8 cellular contexts compared by ENCODE assay signal in genomic region chr3:66499881-66500574, GRCh38. TPM values are rescaled to one million over a fixed set of nuclear protein-coding genes. Genes with fewer than 3 reads are reported as not detected.
DNase-seq lines count a peak whose midpoint lies in the region; ATAC-seq and TF ChIP-seq lines count a peak whose summit lies in the region.

No MANE protein-coding gene starts in this region.

- H3K27me3 Mint-ChIP-seq in immature natural killer cell (ENCODE audit: low read depth in 3 of 3): peaks cover 7 to 11% (median 8%) of the 10 kb centered on the region in 3 donors

- no peaks in the 10 kb centered on the region for H3K4me1 ChIP-seq in RWPE2 (ENCODE audit: insufficient read depth, poor library complexity, severe bottlenecking)

- peak overlapping the region; percentile 89 to 95 (median 90) for H3K4me3 Mint-ChIP-seq in immature natural killer cell

- no peaks in the 10 kb centered on the region for H3K36me3 ChIP-seq in RWPE2 (ENCODE audit: low read depth)

- H3K27ac Mint-ChIP-seq in immature natural killer cell: peak overlapping the region in 4 of 6 donors; percentile 45 to 73 (median 58)

- in situ Hi-C loops in astrocyte of the spinal cord (cut with HindIII; ENCODE audit: low sequenced_read_pairs): no loop called here

- H3K27ac ChIP-seq in RWPE2 (ENCODE audit: poor library complexity, severe bottlenecking): no peak overlapping the region

- DNase-seq in DMS 273 (lab: John Stamatoyannopoulos, UW; ENCODE audit: unreplicated experiment) (peak; percentile 64), DMS 273 treated with DMSO at 0.1 percent for 48 hours (lab: John Stamatoyannopoulos, UW) (no peak), RWPE2 (ENCODE audit: low spot score) (no peak), astrocyte of the spinal cord (ENCODE audit: low read depth, low spot score) (no peak), immature natural killer cell (peak; percentile 28 to 40 (median 30)), HuH-7.5 (ENCODE audit: low spot score) (no peak)
- peak; percentile 61 for DNase-seq in stimulated activated CD4-positive, alpha-beta T cell treated with anti-CD3 and anti-CD28 coated beads, Interleukin-15, amount 100 ng/mL, for 24 hours

- H3K36me3 Mint-ChIP-seq in immature natural killer cell: no peaks in the 10 kb centered on the region

- ATAC-seq in HG02610 (IDR thresholded peaks at IDR 0.05; ENCODE audit: unreplicated experiment) (peak; percentile 16), RWPE2 (ENCODE audit: low read depth) (peak; percentile 8; the same call in 2 of the 3 replicates)

- H3K4me3 ChIP-seq in RWPE2 (ENCODE audit: severe bottlenecking) (peak overlapping the region; percentile 92), astrocyte of the spinal cord (ENCODE audit: low read depth, low read length) (peak overlapping the region; percentile 93)

- no peaks in the 10 kb centered on the region for H3K9me3 ChIP-seq in RWPE2 (ENCODE audit: severe bottlenecking)

- no peak for TF ChIP-seq CTCF in RWPE2 (IDR thresholded peaks at IDR 0.05; ENCODE audit: poor library complexity, severe bottlenecking)
- no peak for TF ChIP-seq CTCF in astrocyte of the spinal cord (IDR thresholded peaks at IDR 0.05; ENCODE audit: low read depth, low read length)

- peaks cover 0 to 2% (median 0%) of the 10 kb centered on the region in 6 donors for H3K9me3 Mint-ChIP-seq in immature natural killer cell

- no peaks in the 10 kb centered on the region for H3K27me3 ChIP-seq in RWPE2 (ENCODE audit: insufficient read depth, poor library complexity, severe bottlenecking)

- peaks cover 35 to 45% of the 10 kb centered on the region in 2 donors for H3K4me1 Mint-ChIP-seq in immature natural killer cell

RNA-seq across cellular contexts. Expression of gene LRIG1, which starts 0.8 kb away (rescaled TPM):
- 1 to 10 TPM; 4.4 to 9.7 (median 4.7) TPM for polyA plus RNA-seq in immature natural killer cell

Comparison
In these comparisons a context has a peak if more than half of its experiments do, and no peak if none do; other contexts are left out.
1. DNase-seq: peak in DMS 273 (single experiment), immature natural killer cell (3 of 3) and stimulated activated CD4-positive, alpha-beta T cell treated with anti-CD3 and anti-CD28 coated beads, Interleukin-15, amount 100 ng/mL, for 24 hours (single experiment); none in DMS 273 treated with DMSO at 0.1 percent for 48 hours (single experiment), RWPE2 (single experiment), astrocyte of the spinal cord (single experiment) and HuH-7.5 (single experiment).